Comparison of ENCODE assay signal across 8 cellular contexts in the genomic region with DNA sequence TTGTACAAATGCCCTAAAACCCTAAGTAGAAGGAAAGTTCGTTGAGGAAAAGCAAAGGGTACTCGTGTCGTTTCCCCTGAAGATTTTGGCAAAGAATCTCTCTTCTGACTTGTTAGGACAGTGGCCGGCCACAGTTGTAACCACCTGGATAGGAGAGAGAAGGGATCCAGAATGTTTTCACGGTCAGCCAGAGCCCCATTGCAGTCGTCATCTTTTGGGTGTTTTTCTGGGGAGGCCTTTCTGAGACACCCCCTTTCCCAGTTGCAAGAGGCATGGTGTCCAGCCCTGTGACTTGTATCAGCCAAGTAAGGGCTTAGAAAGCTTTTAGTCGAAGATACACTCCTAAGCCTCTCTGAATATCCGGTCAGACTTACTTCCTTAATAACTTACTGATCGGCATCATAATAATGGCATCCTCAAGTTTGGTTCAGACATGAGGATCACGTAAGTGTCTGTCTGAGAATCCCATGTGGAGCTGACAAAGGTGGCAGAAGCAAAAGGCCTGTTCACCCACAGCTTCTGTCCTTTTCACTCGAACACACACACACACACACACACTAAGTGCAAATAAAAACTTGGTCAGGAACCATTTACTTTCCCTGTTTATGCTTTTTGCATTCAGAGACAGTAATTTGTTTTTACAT.
DNase-seq lines count a peak whose midpoint lies in the region; ATAC-seq and TF ChIP-seq lines count a peak whose summit lies in the region.

No MANE protein-coding gene starts in this region.

- 4% methylated on average over 11 of the region's 11 CpGs for WGBS in HUES64

- no peaks in the 10 kb centered on the region for H3K36me3 ChIP-seq in CD4-positive, CD25-positive, alpha-beta regulatory T cell (ENCODE audit: control insufficient read depth, insufficient read depth, low read length)
- H3K36me3 ChIP-seq in HUES64 (ENCODE audit: insufficient read depth, low read length), result peaks cover 14% of the 10 kb centered on the region; the same call in 1 of the 2 replicates

- peak overlapping the region; percentile 94 for H3K9ac ChIP-seq in HUES64 (ENCODE audit: low read depth, low read length)

- no peak for TF ChIP-seq CTCF in cardiac fibroblast (IDR thresholded peaks at IDR 0.05; ENCODE audit: low read depth, low read length)

- H3K27ac ChIP-seq in CD4-positive, CD25-positive, alpha-beta regulatory T cell (ENCODE audit: insufficient read depth, low read length, poor library complexity, severe bottlenecking), result no peak overlapping the region
- H3K27ac ChIP-seq in HUES64 (ENCODE audit: low read depth, low read length), result no peak overlapping the region

- H3K4me1 ChIP-seq in CD4-positive, CD25-positive, alpha-beta regulatory T cell (ENCODE audit: control insufficient read depth, insufficient read depth, low read length, poor library complexity, severe bottlenecking), result peaks cover 9% of the 10 kb centered on the region
- peaks cover 51% of the 10 kb centered on the region for H3K4me1 ChIP-seq in HUES64 (ENCODE audit: insufficient read depth, low read length)

- peak overlapping the region; percentile 37 for H3K4me3 ChIP-seq in CD4-positive, CD25-positive, alpha-beta regulatory T cell (ENCODE audit: low read depth, low read length)
- peak overlapping the region; percentile 89 for H3K4me3 ChIP-seq in HUES64 (ENCODE audit: low read length)
- H3K4me3 ChIP-seq in cardiac fibroblast (replicated peaks in 1 of 2; ENCODE audit: low read depth in 2 of 2, low read length in 2 of 2), result peak overlapping the region; percentile 70 to 76

- ATAC-seq in CD4-positive, CD25-positive, alpha-beta regulatory T cell (ENCODE audit: low read depth in 2 of 2), result no peak
- ATAC-seq in naive B cell (ENCODE audit: low read depth in 2 of 2), result no peak

- H3K27me3 ChIP-seq in CD4-positive, CD25-positive, alpha-beta regulatory T cell (ENCODE audit: control insufficient read depth, insufficient read depth, low read length), result peaks cover 13% of the 10 kb centered on the region
- H3K27me3 ChIP-seq in HUES64 (ENCODE audit: insufficient read depth, low read length), result peaks cover 23% of the 10 kb centered on the region

- H3K9me3 ChIP-seq in CD4-positive, CD25-positive, alpha-beta regulatory T cell (ENCODE audit: control insufficient read depth in 2 of 2, low read length in 2 of 2), result no peaks in the 10 kb centered on the region
- H3K9me3 ChIP-seq in HUES64 (ENCODE audit: insufficient read depth, low read depth, low read length), result no peaks in the 10 kb centered on the region

- DNase-seq in CD4-positive, CD25-positive, alpha-beta regulatory T cell, result no peak
- DNase-seq in cardiac fibroblast (ENCODE audit: low read depth in 2 of 2) (peak; percentile 12 to 38), naive B cell (no peak), epidermal melanocyte (ENCODE audit: insufficient read length, low spot score) (no peak), SIG-M5 treated with dmso at 0.1 percent for 504 hours (lab: John Stamatoyannopoulos, UW; ENCODE audit: unreplicated experiment) (no peak), HCEC 1CT (no peak)
- no peak for DNase-seq in stimulated activated CD8-positive, alpha-beta memory T cell treated with anti-CD3 and anti-CD28 coated beads, Interleukin-4, amount 100 ng/mL, for 48 hours

- peaks cover 0 to 15% (median 9%) of the 10 kb centered on the region in 4 donors for H3K4me1 Mint-ChIP-seq in CD4-positive, CD25-positive, alpha-beta regulatory T cell
- H3K4me1 Mint-ChIP-seq in naive B cell, result peaks cover 7 to 18% (median 16%) of the 10 kb centered on the region in 3 donors

- H3K27ac Mint-ChIP-seq in CD4-positive, CD25-positive, alpha-beta regulatory T cell, result no peak overlapping the region
- H3K27ac Mint-ChIP-seq in naive B cell, result peak overlapping the region in 2 of 6 donors; percentile 16 to 93

- peaks cover 32% of the 10 kb centered on the region for H3K27me3 Mint-ChIP-seq in CD4-positive, CD25-positive, alpha-beta regulatory T cell
- peaks cover 7 to 24% (median 21%) of the 10 kb centered on the region in 3 donors for H3K27me3 Mint-ChIP-seq in naive B cell

- peak overlapping the region in 3 of 4 donors; percentile 82 to 91 (median 84) for H3K4me3 Mint-ChIP-seq in CD4-positive, CD25-positive, alpha-beta regulatory T cell
- H3K4me3 Mint-ChIP-seq in naive B cell, result peak overlapping the region; percentile 83 to 95 (median 92)

- H3K9me3 Mint-ChIP-seq in CD4-positive, CD25-positive, alpha-beta regulatory T cell, result peaks cover 0 to 3% (median 0%) of the 10 kb centered on the region in 7 donors
- H3K9me3 Mint-ChIP-seq in naive B cell, result no peaks in the 10 kb centered on the region

- H3K36me3 Mint-ChIP-seq in CD4-positive, CD25-positive, alpha-beta regulatory T cell, result no peaks in the 10 kb centered on the region
- peaks cover 0 to 5% of the 10 kb centered on the region in 2 donors for H3K36me3 Mint-ChIP-seq in naive B cell

Comparison
In these comparisons a context has a peak if more than half of its experiments do, and no peak if none do; other contexts are left out.
1. DNase-seq: peak in cardiac fibroblast (2 of 2); none in CD4-positive, CD25-positive, alpha-beta regulatory T cell (0 of 3), naive B cell (single experiment), epidermal melanocyte (single experiment), SIG-M5 treated with dmso at 0.1 percent for 504 hours (single experiment), stimulated activated CD8-positive, alpha-beta memory T cell treated with anti-CD3 and anti-CD28 coated beads, Interleukin-4, amount 100 ng/mL, for 48 hours (single experiment) and HCEC 1CT (single experiment).
2. H3K4me3 ChIP-seq: peak in every context shown above with its lines; median percentile 89 in HUES64; 73 in cardiac fibroblast; 37 in CD4-positive, CD25-positive, alpha-beta regulatory T cell.